34 cellular contexts compared by ENCODE assay signal in the genomic region with DNA sequence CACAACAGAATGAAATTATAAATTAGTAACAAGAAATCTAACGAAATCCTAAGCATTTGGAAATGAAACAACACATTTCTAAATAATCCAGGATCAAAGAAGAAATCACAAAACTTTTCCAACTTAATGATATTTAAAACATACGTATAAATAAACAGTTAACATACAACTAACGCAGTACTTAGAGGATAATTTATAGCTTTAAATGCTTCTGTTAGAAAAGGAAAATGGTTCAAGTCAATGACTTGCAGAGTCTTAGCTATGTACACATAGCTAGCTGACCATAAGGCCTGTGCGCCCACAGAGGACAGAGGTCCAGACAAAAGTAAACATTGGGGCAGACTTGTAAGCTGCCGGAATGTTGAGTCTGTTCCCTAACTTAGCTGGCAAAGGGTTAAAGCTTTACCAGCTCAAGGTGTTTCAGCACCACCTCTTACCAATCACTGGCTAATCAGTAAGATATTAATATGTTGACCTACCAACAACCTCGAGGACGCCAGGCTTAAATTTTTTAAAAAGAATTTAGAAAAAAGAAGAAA.
DNase-seq lines count a peak whose midpoint lies in the region; ATAC-seq and TF ChIP-seq lines count a peak whose summit lies in the region.
"Had no signal": no experiment of that assay in that cellular context is flagged by ENCODE, and none has a peak within 500 bp of the region (broad histone marks: within the 10 kb centered on the region; RNA-seq: fewer than 3 reads in every experiment).

No MANE protein-coding gene starts in this region.

- H3K4me1 Mint-ChIP-seq in WTC11: peaks cover 30% of the 10 kb centered on the region

- no peaks in the 10 kb centered on the region for H3K27me3 ChIP-seq in hepatocyte
- H3K27me3 ChIP-seq: colonic mucosa, heart right ventricle, ovary had no signal

- H3K4me1 ChIP-seq in hepatocyte (ENCODE audit: insufficient read depth): peaks cover 10% of the 10 kb centered on the region
- H3K4me1 ChIP-seq: colonic mucosa had no signal

- no peak for TF ChIP-seq CTCF in WTC11 (IDR thresholded peaks at IDR 0.05)
- no peak for TF ChIP-seq CTCF in hepatocyte (IDR thresholded peaks at IDR 0.05; ENCODE audit: poor library complexity)

- peak overlapping the region; percentile 38 for H3K4me2 ChIP-seq in hepatocyte
- H3K4me2 ChIP-seq: PC-9 had no signal

- ATAC-seq in WTC11: no peak
- ATAC-seq: GM12878; heart right ventricle; natural killer cell treated with Interleukin-12 subunit alpha and Interleukin-12 subunit beta and Interleukin-15 and Interleukin-18, amount 100 ng/mL, for 72 hours; right cardiac atrium had no signal

- H3K9me3 Mint-ChIP-seq in WTC11: peaks cover 14% of the 10 kb centered on the region
- H3K9me3 Mint-ChIP-seq: natural killer cell treated with Interleukin-12 subunit alpha and Interleukin-12 subunit beta and Interleukin-15 and Interleukin-18, amount 100 ng/mL, for 72 hours had no signal

- POLR2A ChIA-PET in WTC11 (lab: Charles Lee): no interaction called here

- H3K27ac ChIP-seq in hepatocyte: peak overlapping the region; percentile 47
- H3K27ac ChIP-seq: C4-2B, colonic mucosa, heart right ventricle, HL-60, left ventricle myocardium inferior, ovary, VCaP had no signal

- CTCF ChIA-PET in WTC11 (lab: Charles Lee): no interaction called here

- H3K27ac Mint-ChIP-seq in WTC11: peak overlapping the region; percentile 5; the same call in 1 of the 2 replicates
- H3K27ac Mint-ChIP-seq: activated T-cell treated with anti-CD3 and anti-CD28 coated beads, Interleukin-2, amount 50 U/mL, for 24 hours; HFFc6; natural killer cell treated with Interleukin-12 subunit alpha and Interleukin-12 subunit beta and Interleukin-15 and Interleukin-18, amount 100 ng/mL, for 72 hours had no signal

- peaks cover 14% of the 10 kb centered on the region for H3K9me3 ChIP-seq in hepatocyte (ENCODE audit: low read depth)
- H3K9me3 ChIP-seq: colonic mucosa, ovary had no signal

- H3K27me3 Mint-ChIP-seq in WTC11 (ENCODE audit: low read depth): no peaks in the 10 kb centered on the region
- H3K27me3 Mint-ChIP-seq: activated T-cell treated with anti-CD3 and anti-CD28 coated beads, Interleukin-2, amount 50 U/mL, for 24 hours; natural killer cell treated with Interleukin-12 subunit alpha and Interleukin-12 subunit beta and Interleukin-15 and Interleukin-18, amount 100 ng/mL, for 72 hours had no signal

- no peaks in the 10 kb centered on the region for H4K20me1 ChIP-seq in hepatocyte (ENCODE audit: insufficient read depth, poor library complexity, severe bottlenecking)

- H3K36me3 ChIP-seq in hepatocyte (replicated peaks; ENCODE audit: insufficient read depth, low read depth): peaks cover 6% of the 10 kb centered on the region
- H3K36me3 ChIP-seq: colonic mucosa, ovary had no signal

- no peak overlapping the region for H2AFZ ChIP-seq in hepatocyte
- H2AFZ ChIP-seq: PC-9 had no signal

- peak; percentile 20 for DNase-seq in EH (ENCODE audit: low read depth)
- no peak for DNase-seq in WTC11 (ENCODE audit: low spot score)
- peak; percentile 33 for DNase-seq in hepatocyte (ENCODE audit: low spot score)
- DNase-seq in mucosa of gallbladder (ENCODE audit: low spot score): peak; percentile 27
- no peak for DNase-seq in NCI-H187 treated with DMSO at 0.1 percent for 48 hours (lab: John Stamatoyannopoulos, UW)
- no peak for DNase-seq in NCI-H446 treated with DMSO at 0.1 percent for 48 hours (lab: John Stamatoyannopoulos, UW)
- DNase-seq in A172 (ENCODE audit: low spot score): no peak
- DNase-seq: activated CD4-positive, alpha-beta T cell treated with anti-CD3 and anti-CD28 coated beads for 48 hours; activated gamma-delta T cell; activated T-cell treated with anti-CD3 and anti-CD28 coated beads, Interleukin-2, amount 50 U/mL, for 24 hours; colonic mucosa; effector CD8-positive, alpha-beta T cell; erythroblast; foreskin fibroblast; heart right ventricle; HFFc6; left ventricle myocardium inferior; NCI-H1092; NCI-H187; NCI-H2171 treated with DMSO at 0.1 percent for 48 hours; NCI-H524 treated with DMSO at 0.1 percent for 48 hours; ovary; PC-9; right cardiac atrium; SHP77 treated with DMSO at 0.1 percent for 48 hours; stimulated activated CD4-positive, alpha-beta T cell treated with anti-CD3 and anti-CD28 coated beads, Interleukin-2, amount 100 ng/mL, for 48 hours; SW 1271; T-helper 9 cell; trophoblast cell had no signal

- peaks cover 29% of the 10 kb centered on the region for H3K36me3 Mint-ChIP-seq in WTC11

- peaks cover 11% of the 10 kb centered on the region for H3K79me2 ChIP-seq in hepatocyte

- H3K4me3 ChIP-seq in hepatocyte: no peak overlapping the region
- H3K4me3 ChIP-seq: colonic mucosa, GM12878, heart right ventricle, left ventricle myocardium inferior, ovary, PC-9 had no signal

- no peaks in the 10 kb centered on the region for H3K9me2 ChIP-seq in hepatocyte (replicated peaks; ENCODE audit: insufficient read depth)

- H3K4me3 Mint-ChIP-seq in WTC11: no peak overlapping the region
- H3K4me3 Mint-ChIP-seq: activated T-cell treated with anti-CD3 and anti-CD28 coated beads, Interleukin-2, amount 50 U/mL, for 24 hours; HFFc6; natural killer cell treated with Interleukin-12 subunit alpha and Interleukin-12 subunit beta and Interleukin-15 and Interleukin-18, amount 100 ng/mL, for 72 hours had no signal

- 51% methylated on average over 7 of the region's 7 CpGs for WGBS in hepatocyte (ENCODE audit: low lambda C conversion rate, missing lambda C conversion rate)

TF ChIP-seq in WTC11, 78 proteins besides CTCF, POLR2A, EP300 and RAD21:
- TF ChIP-seq SP1 (CRISPR knock-in tag; conservative IDR thresholded peaks at IDR 0.05) (no peak), GABPB1 (CRISPR knock-in tag; IDR thresholded peaks at IDR 0.05) (peak; percentile 38; the same call in 1 of the 2 replicates)

Comparison
In these comparisons a context has a peak if more than half of its experiments do, and no peak if none do; other contexts are left out.
1. DNase-seq: peak in EH (single experiment), hepatocyte (single experiment) and mucosa of gallbladder (single experiment); none in WTC11 (single experiment), NCI-H187 treated with DMSO at 0.1 percent for 48 hours (single experiment), NCI-H446 treated with DMSO at 0.1 percent for 48 hours (single experiment) and A172 (single experiment).